ENCODE assay signal across 7 cellular contexts in the genomic region with DNA sequence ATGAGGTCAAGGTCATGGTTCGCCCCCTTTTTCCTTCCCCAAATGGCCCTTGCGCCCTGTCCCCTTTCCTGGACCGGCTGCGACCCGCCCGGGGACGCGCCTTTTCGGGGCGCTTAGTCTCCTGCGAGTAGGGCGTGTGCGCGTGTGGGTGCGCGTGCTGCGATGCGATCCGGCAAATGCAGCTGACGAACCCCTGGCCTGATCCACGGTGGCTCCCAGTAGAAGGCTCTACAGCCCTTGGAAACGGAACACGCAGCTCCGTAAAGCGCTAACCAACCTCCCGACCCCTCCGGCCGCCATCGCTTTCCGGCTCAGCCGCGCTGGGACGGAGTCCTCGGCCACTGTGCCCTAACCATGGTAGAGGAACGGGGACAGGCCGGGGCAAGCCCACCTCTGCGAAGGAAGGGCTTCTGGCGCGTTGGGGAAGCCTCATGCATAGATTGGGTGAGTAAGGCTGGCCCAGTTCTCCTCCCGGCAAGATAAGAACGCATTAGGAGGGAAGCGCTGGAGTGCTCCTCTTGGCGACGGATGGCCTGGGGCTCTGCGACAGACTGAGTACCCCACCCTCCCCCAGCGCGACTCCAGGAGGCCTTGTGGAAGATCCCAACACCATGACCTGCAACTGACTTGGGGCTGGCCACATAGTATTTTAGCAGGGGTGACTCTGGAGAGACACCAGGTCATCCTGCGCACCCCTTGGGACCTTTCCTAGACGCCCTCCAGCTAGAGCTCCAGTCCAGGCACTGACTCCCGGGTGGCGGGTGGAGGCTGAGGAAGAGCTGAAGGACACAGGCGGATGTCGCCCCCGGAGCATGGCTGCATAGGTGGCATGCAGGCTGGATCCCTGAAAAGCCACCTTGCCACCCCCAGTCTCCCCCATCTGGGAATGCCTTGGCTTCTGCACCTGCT. TPM values are rescaled to one million over a fixed set of nuclear protein-coding genes. Genes with fewer than 3 reads are reported as not detected.
A peak's percentile ranks its signal among the peaks of the same experiment; 100 is the strongest.
DNase-seq lines count a peak whose midpoint lies in the region; ATAC-seq and TF ChIP-seq lines count a peak whose summit lies in the region.

No MANE protein-coding gene starts in this region.

- H3K27me3 ChIP-seq in HUES64 (ENCODE audit: insufficient read depth, low read length) (peaks cover 68% of the 10 kb centered on the region), iPS-20b (ENCODE audit: insufficient read depth, low read length) (peaks cover 80% of the 10 kb centered on the region), stomach (peaks cover 0 to 83% (median 38%) of the 10 kb centered on the region in 3 donors)

- peaks cover 22% of the 10 kb centered on the region for H3K27me3 Mint-ChIP-seq in activated naive CD8-positive, alpha-beta T cell

- no peaks in the 10 kb centered on the region for H3K9me3 ChIP-seq in HUES64 (ENCODE audit: insufficient read depth, low read depth, low read length)
- no peaks in the 10 kb centered on the region for H3K9me3 ChIP-seq in iPS-20b (ENCODE audit: insufficient read depth, low read depth, low read length)
- H3K9me3 ChIP-seq in stomach: no peaks in the 10 kb centered on the region

- peaks cover 14% of the 10 kb centered on the region for H3K4me1 Mint-ChIP-seq in activated naive CD8-positive, alpha-beta T cell (ENCODE audit: low read depth)

- H3K27ac ChIP-seq in HUES64 (ENCODE audit: low read depth, low read length) (no peak overlapping the region), iPS-20b (ENCODE audit: low read length) (no peak overlapping the region), stomach (peak overlapping the region in 2 of 5 donors; percentile 34 to 66)

- ATAC-seq in HG03432 (IDR thresholded peaks at IDR 0.05; ENCODE audit: unreplicated experiment): no peak

- H3K9ac ChIP-seq in HUES64 (ENCODE audit: low read depth, low read length): no peak overlapping the region
- peak overlapping the region; percentile 65; the same call in 1 of the 2 replicates for H3K9ac ChIP-seq in iPS-20b (ENCODE audit: low read depth, low read length)

- H3K36me3 Mint-ChIP-seq in activated naive CD8-positive, alpha-beta T cell: no peaks in the 10 kb centered on the region

- DNase-seq in stomach (no peak), NCI-H82 (lab: John Stamatoyannopoulos, UW) (no peak), NCI-H2171 (lab: John Stamatoyannopoulos, UW) (no peak)

- H3K4me3 ChIP-seq in HUES64 (ENCODE audit: low read length) (peak overlapping the region; percentile 58), iPS-20b (ENCODE audit: low read length) (peak overlapping the region; percentile 87), stomach (peak overlapping the region; percentile 67 to 92 (median 81))

- no peak for TF ChIP-seq POLR2A in stomach (IDR thresholded peaks at IDR 0.05)

- H3K27ac Mint-ChIP-seq in activated naive CD8-positive, alpha-beta T cell: no peak overlapping the region

- 11% methylated on average over 54 of the region's 54 CpGs for WGBS in HUES64
- WGBS in stomach, 5 donors: 12 to 17% (median 16%) methylated on average over 17 to 54 of the region's 54 CpGs

- H3K36me3 ChIP-seq in HUES64 (ENCODE audit: insufficient read depth, low read length): no peaks in the 10 kb centered on the region
- H3K36me3 ChIP-seq in iPS-20b (ENCODE audit: insufficient read depth, low read depth, low read length): no peaks in the 10 kb centered on the region
- H3K36me3 ChIP-seq in stomach: no peaks in the 10 kb centered on the region

- intact Hi-C loops in stomach (cut with DNase I; ENCODE audit: low total_unique reads): no loop called here

- no peak for TF ChIP-seq EP300 in stomach (IDR thresholded peaks at IDR 0.05)

- H3K4me1 ChIP-seq in HUES64 (ENCODE audit: insufficient read depth, low read length) (no peaks in the 10 kb centered on the region), iPS-20b (ENCODE audit: insufficient read depth, low read length) (no peaks in the 10 kb centered on the region), stomach (peaks cover 13 to 37% (median 28%) of the 10 kb centered on the region in 4 donors)

- H3K4me3 Mint-ChIP-seq in activated naive CD8-positive, alpha-beta T cell: peak overlapping the region; percentile 88

- no peak for TF ChIP-seq CTCF in stomach (IDR thresholded peaks at IDR 0.05)

- H3K9me3 Mint-ChIP-seq in activated naive CD8-positive, alpha-beta T cell (ENCODE audit: low read depth): no peaks in the 10 kb centered on the region

RNA-seq across cellular contexts. Expression of gene SLC4A11, which starts 1.1 kb away (rescaled TPM):
- polyA plus RNA-seq in HUES64 (2013, experiment 1 of 2): 5.6 TPM
- polyA plus RNA-seq in HUES64 (2013, experiment 2 of 2): 7.4 TPM
- 10 to 100 TPM in 1 of 5 donors, 1 to 10 TPM in 2, under 1 TPM in 1, not detected in 1; 0.37 to 22.3 (median 7.8) TPM for total RNA-seq in stomach
- polyA plus RNA-seq in stomach: 10 to 100 TPM in 1 of 3 donors, under 1 TPM in 2; 0.46 to 11.2 (median 0.87) TPM

RNA-seq across cellular contexts. Expression of gene ITPA, which starts 30.8 kb away (rescaled TPM):
- 54.0 TPM for polyA plus RNA-seq in HUES64 (2013, experiment 1 of 2)
- 49.3 TPM for polyA plus RNA-seq in HUES64 (2013, experiment 2 of 2)
- total RNA-seq in stomach: 10 to 100 TPM; 11.1 to 57.1 (median 36.9) TPM
- polyA plus RNA-seq in stomach: 100 to 1,000 TPM in 1 of 3 donors, 10 to 100 TPM in 2; 58.8 to 105 (median 78.9) TPM

RNA-seq across cellular contexts. Expression of gene DDRGK1, which starts 35.6 kb away (rescaled TPM):
- 32.8 TPM for polyA plus RNA-seq in HUES64 (2013, experiment 1 of 2)
- polyA plus RNA-seq in HUES64 (2013, experiment 2 of 2): 31.5 TPM
- 100 to 1,000 TPM in 1 of 5 donors, 10 to 100 TPM in 3, 1 to 10 TPM in 1; 2.3 to 108 (median 49.1) TPM for total RNA-seq in stomach
- polyA plus RNA-seq in stomach: 10 to 100 TPM; 45.5 to 80.8 (median 55.6) TPM
